ENCODE assay signal across 2 cellular contexts in the genomic region with DNA sequence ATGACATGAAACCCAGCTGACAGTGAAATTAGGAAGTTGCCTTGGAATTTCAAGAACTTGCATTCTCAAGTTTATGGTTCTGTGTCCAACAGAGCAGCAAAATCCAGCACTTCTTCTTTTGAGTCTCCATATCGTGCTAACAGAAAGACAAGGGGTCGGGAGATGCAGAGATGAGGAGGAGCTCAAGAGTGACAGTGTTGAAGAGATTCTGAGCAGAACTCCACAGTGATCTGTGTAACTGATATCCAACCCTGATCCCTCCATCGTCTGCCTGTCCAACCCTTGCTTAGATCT.
TF ChIP-seq lines count a peak whose summit lies in the region.

No MANE protein-coding gene starts in this region.

TF ChIP-seq in GM12878, 131 proteins besides CTCF, POLR2A, EP300 and RAD21:
- TF ChIP-seq, protein P1, sequence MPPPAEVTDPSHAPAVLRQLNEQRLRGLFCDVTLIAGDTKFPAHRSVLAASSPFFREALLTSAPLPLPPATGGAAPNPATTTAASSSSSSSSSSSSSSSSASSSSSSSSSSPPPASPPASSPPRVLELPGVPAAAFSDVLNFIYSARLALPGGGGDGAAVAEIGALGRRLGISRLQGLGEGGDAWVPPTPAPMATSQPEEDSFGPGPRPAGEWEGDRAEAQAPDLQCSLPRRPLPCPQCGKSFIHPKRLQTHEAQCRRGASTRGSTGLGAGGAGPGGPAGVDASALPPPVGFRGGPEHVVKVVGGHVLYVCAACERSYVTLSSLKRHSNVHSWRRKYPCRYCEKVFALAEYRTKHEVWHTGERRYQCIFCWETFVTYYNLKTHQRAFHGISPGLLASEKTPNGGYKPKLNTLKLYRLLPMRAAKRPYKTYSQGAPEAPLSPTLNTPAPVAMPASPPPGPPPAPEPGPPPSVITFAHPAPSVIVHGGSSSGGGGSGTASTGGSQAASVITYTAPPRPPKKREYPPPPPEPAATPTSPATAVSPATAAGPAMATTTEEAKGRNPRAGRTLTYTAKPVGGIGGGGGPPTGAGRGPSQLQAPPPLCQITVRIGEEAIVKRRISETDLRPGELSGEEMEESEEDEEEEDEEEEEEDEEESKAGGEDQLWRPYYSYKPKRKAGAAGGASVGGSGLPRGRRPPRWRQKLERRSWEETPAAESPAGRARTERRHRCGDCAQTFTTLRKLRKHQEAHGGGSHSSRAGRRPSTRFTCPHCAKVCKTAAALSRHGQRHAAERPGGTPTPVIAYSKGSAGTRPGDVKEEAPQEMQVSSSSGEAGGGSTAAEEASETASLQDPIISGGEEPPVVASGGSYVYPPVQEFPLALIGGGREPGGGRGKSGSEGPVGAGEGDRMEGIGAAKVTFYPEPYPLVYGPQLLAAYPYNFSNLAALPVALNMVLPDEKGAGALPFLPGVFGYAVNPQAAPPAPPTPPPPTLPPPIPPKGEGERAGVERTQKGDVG (CRISPR knock-in tag; IDR thresholded peaks at IDR 0.05) = no peak
- no peak for TF ChIP-seq NFXL1 (IDR thresholded peaks at IDR 0.05; ENCODE audit: borderline replicate concordance)
- TF ChIP-seq RUNX3 (IDR thresholded peaks at IDR 0.05; ENCODE audit: low read length) = no peak
- TF ChIP-seq NBN (IDR thresholded peaks at IDR 0.05) = no peak
- TF ChIP-seq SPI1 (IDR thresholded peaks at IDR 0.05; ENCODE audit: borderline replicate concordance, insufficient read depth, low read depth, low read length) = peak; percentile 33; the same call in 1 of the 2 replicates
- TF ChIP-seq CBX3 (IDR thresholded peaks at IDR 0.05; ENCODE audit: borderline replicate concordance, low read depth) = no peak
- no peak for TF ChIP-seq NR2F1 (conservative IDR thresholded peaks at IDR 0.05)

TF ChIP-seq in HEK293T, 16 proteins besides CTCF, POLR2A, EP300 and RAD21:
- TF ChIP-seq L3MBTL2 (conservative IDR thresholded peaks at IDR 0.05) (no peak), HDGF (IDR thresholded peaks at IDR 0.05; ENCODE audit: borderline replicate concordance) (no peak), ELF4 (IDR thresholded peaks at IDR 0.05) (no peak), FOXA1 (IDR thresholded peaks at IDR 0.05) (no peak), LEF1 (IDR thresholded peaks at IDR 0.05; ENCODE audit: borderline replicate concordance) (no peak), CTBP1 (IDR thresholded peaks at IDR 0.05; ENCODE audit: borderline replicate concordance) (no peak), TARDBP (IDR thresholded peaks at IDR 0.05) (no peak), NFRKB (IDR thresholded peaks at IDR 0.05) (no peak), SP1 (IDR thresholded peaks at IDR 0.05) (no peak), ZNF384 (IDR thresholded peaks at IDR 0.05) (no peak), BHLHE40 (IDR thresholded peaks at IDR 0.05; ENCODE audit: borderline replicate concordance) (no peak), ARNT (IDR thresholded peaks at IDR 0.05) (no peak), SUZ12 (IDR thresholded peaks at IDR 0.05) (no peak), FOXK2 (IDR thresholded peaks at IDR 0.05) (no peak), FOXM1 (IDR thresholded peaks at IDR 0.05; ENCODE audit: borderline replicate concordance) (no peak)
- TF ChIP-seq, protein P2, sequence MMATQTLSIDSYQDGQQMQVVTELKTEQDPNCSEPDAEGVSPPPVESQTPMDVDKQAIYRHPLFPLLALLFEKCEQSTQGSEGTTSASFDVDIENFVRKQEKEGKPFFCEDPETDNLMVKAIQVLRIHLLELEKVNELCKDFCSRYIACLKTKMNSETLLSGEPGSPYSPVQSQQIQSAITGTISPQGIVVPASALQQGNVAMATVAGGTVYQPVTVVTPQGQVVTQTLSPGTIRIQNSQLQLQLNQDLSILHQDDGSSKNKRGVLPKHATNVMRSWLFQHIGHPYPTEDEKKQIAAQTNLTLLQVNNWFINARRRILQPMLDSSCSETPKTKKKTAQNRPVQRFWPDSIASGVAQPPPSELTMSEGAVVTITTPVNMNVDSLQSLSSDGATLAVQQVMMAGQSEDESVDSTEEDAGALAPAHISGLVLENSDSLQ (IDR thresholded peaks at IDR 0.05) = no peak
TF ChIP-seq in HEK293T: peak in this region for 0.
